14 cellular contexts compared by ENCODE assay signal in the genomic region with DNA sequence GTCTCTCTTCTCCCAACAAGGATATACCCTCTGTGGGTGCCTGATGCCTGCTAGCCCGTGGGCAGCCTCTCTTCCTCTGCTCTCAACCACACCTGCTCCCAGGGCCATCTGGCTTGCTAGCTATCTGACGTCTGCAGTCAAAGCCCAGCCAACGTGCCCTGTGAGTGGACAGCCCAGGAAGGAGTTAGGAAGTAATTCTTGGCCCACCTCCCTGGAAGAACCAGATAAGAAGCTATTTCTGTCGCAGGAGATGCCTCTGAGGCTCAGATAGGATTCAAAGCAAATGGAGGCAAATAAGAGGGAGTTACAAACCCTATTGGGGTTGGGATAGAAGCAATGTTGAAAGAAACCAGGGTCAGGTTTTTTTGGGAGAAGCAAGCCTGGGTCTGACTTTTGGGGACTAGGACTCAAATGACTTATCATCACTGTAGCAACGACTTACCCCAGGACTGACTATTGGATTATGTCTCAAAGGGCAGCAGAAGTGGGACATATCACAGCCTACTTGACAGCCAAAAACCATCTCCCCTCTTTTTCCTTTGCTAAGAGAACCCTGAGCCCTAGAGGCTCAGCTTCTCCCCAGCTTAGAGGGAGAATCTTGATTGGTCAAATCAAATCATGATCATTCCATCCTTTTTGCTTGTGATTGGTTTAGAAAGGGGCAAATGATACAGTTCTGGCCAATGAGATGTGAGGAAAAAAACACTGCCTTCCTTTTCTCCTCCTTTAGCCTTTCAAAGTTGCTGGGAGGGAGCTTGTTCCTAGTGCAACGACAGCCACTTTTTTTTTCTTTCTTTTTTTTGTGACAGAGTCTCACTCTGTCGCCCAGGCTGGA. TPM values are rescaled to one million over a fixed set of nuclear protein-coding genes. Genes with fewer than 3 reads are reported as not detected.
DNase-seq lines count a peak whose midpoint lies in the region; ATAC-seq and TF ChIP-seq lines count a peak whose summit lies in the region.
"Had no signal": no experiment of that assay in that cellular context is flagged by ENCODE, and none has a peak within 500 bp of the region (broad histone marks: within the 10 kb centered on the region; RNA-seq: fewer than 3 reads in every experiment).

No MANE protein-coding gene starts in this region.

- H3K36me3 Mint-ChIP-seq in brain: peaks cover 13% of the 10 kb centered on the region

- H3K9me3 ChIP-seq in left ventricle myocardium inferior (replicated peaks): no peaks in the 10 kb centered on the region
- no peaks in the 10 kb centered on the region for H3K9me3 ChIP-seq in skeletal muscle tissue (ENCODE audit: control insufficient read depth in 3 of 3, low read length in 3 of 3)
- no peaks in the 10 kb centered on the region for H3K9me3 ChIP-seq in SJCRH30 (replicated peaks)
- H3K9me3 ChIP-seq: BLaER1 treated with 17β-estradiol and CSF1 and Interleukin-3, amounts not matched to agents 10 nM and 100 nM; breast epithelium; gastroesophageal sphincter had no signal

- no peak for TF ChIP-seq CTCF in brain (conservative IDR thresholded peaks at IDR 0.05)
- TF ChIP-seq CTCF in left ventricle myocardium inferior (IDR thresholded peaks at IDR 0.05; ENCODE audit: borderline replicate concordance): no peak

- H3K9ac ChIP-seq in skeletal muscle tissue (ENCODE audit: low read depth in 1 of 3, low read length in 3 of 3): peak overlapping the region; percentile 52 to 68 (median 61)
- H3K9ac ChIP-seq: BLaER1 treated with 17β-estradiol and CSF1 and Interleukin-3, amounts not matched to agents 10 nM and 100 nM had no signal

- ATAC-seq in GM18909 (IDR thresholded peaks at IDR 0.05; ENCODE audit: poor library complexity, unreplicated experiment): no peak
- ATAC-seq: gastroesophageal sphincter; stimulated activated naive CD8-positive, alpha-beta T cell treated with anti-CD3 and anti-CD28 coated beads, Interleukin-15, Interleukin-2, amounts not matched to agents 100 U/mL and 50 U/mL, for 24 hours had no signal

- H3K4me1 ChIP-seq in left ventricle myocardium inferior (peaks cover 80% of the 10 kb centered on the region), skeletal muscle tissue (ENCODE audit: control insufficient read depth in 3 of 3, insufficient read depth in 3 of 3, low read length in 3 of 3) (peaks cover 37 to 66% (median 46%) of the 10 kb centered on the region in 3 donors), SJCRH30 (peaks cover 12% of the 10 kb centered on the region)
- H3K4me1 ChIP-seq: breast epithelium had no signal

- peaks cover 0 to 2% (median 0%) of the 10 kb centered on the region in 5 experiments for H3K9me3 Mint-ChIP-seq in brain
- H3K9me3 Mint-ChIP-seq: immature natural killer cell had no signal

- DNase-seq in NCI-H226 (peak; percentile 57), left ventricle myocardium inferior (peak; percentile 84), NCI-H510A (lab: John Stamatoyannopoulos, UW) (no peak), SJCRH30 (no peak), KG1 (lab: John Stamatoyannopoulos, UW) (no peak)
- DNase-seq: DMS79; immature natural killer cell; stimulated activated naive CD8-positive, alpha-beta T cell treated with anti-CD3 and anti-CD28 coated beads, Interleukin-15, Interleukin-2, amounts not matched to agents 100 U/mL and 50 U/mL, for 24 hours had no signal

- H3K27ac Mint-ChIP-seq in brain: peak overlapping the region in 3 of 5 experiments; percentile 29 to 63 (median 42)

- intact Hi-C loops in left ventricle myocardium inferior (cut with micrococcal nuclease): no loop called here

- no peaks in the 10 kb centered on the region for H3K27me3 Mint-ChIP-seq in brain

- peak overlapping the region; percentile 91 for H3K27ac ChIP-seq in left ventricle myocardium inferior (replicated peaks)
- peak overlapping the region; percentile 98 for H3K27ac ChIP-seq in skeletal muscle tissue (ENCODE audit: low read depth, low read length)
- no peak overlapping the region for H3K27ac ChIP-seq in SJCRH30
- H3K27ac ChIP-seq: BLaER1 treated with 17β-estradiol and CSF1 and Interleukin-3, amounts not matched to agents 10 nM and 100 nM; breast epithelium; gastroesophageal sphincter had no signal

- H3K36me3 ChIP-seq in left ventricle myocardium inferior (peaks cover 20% of the 10 kb centered on the region), skeletal muscle tissue (ENCODE audit: control insufficient read depth in 3 of 3, insufficient read depth in 3 of 3, low read length in 3 of 3) (peaks cover 12 to 21% (median 16%) of the 10 kb centered on the region in 3 donors), SJCRH30 (no peaks in the 10 kb centered on the region)
- H3K36me3 ChIP-seq: breast epithelium had no signal

- no peak overlapping the region for H3K4me3 Mint-ChIP-seq in brain
- H3K4me3 Mint-ChIP-seq: immature natural killer cell had no signal

- H3K27me3 ChIP-seq in left ventricle myocardium inferior (ENCODE audit: low read depth) (no peaks in the 10 kb centered on the region), skeletal muscle tissue (ENCODE audit: control insufficient read depth in 3 of 3, insufficient read depth in 3 of 3, low read length in 3 of 3) (no peaks in the 10 kb centered on the region), SJCRH30 (no peaks in the 10 kb centered on the region)
- H3K27me3 ChIP-seq: BLaER1 treated with 17β-estradiol and CSF1 and Interleukin-3, amounts not matched to agents 10 nM and 100 nM; breast epithelium; gastroesophageal sphincter had no signal

- H3K4me1 Mint-ChIP-seq in brain: no peaks in the 10 kb centered on the region
- H3K4me1 Mint-ChIP-seq: immature natural killer cell had no signal

- H3K4me3 ChIP-seq in left ventricle myocardium inferior: peak overlapping the region; percentile 24
- peak overlapping the region in 1 of 3 donors; percentile 42 for H3K4me3 ChIP-seq in skeletal muscle tissue (ENCODE audit: low read length in 3 of 3)
- H3K4me3 ChIP-seq in SJCRH30: no peak overlapping the region
- H3K4me3 ChIP-seq: BLaER1 treated with 17β-estradiol and CSF1 and Interleukin-3, amounts not matched to agents 10 nM and 100 nM; breast epithelium; gastroesophageal sphincter had no signal

RNA-seq across cellular contexts. Expression of gene CDK5RAP1, which starts 18.0 kb away (rescaled TPM):
- polyA plus RNA-seq in brain (ENCODE audit: insufficient read depth, low read depth, low replicate concordance): 32.5 TPM
- total RNA-seq in left ventricle myocardium inferior (19.9 TPM), skeletal muscle tissue (20.4 TPM)
- 36.8 and 39.8 TPM in 2 replicates for total RNA-seq in SJCRH30 (2014; rRNA removed; shearing (Covaris generic))

RNA-seq across cellular contexts. Expression of gene SNTA1, which starts 24.2 kb away (rescaled TPM):
- polyA plus RNA-seq in brain (ENCODE audit: insufficient read depth, low read depth, low replicate concordance): 89.1 TPM
- total RNA-seq in left ventricle myocardium inferior: 202 TPM
- total RNA-seq in skeletal muscle tissue: 36.5 TPM
- 13.2 and 14.5 TPM in 2 replicates for total RNA-seq in SJCRH30 (2014; rRNA removed; shearing (Covaris generic))

Comparison
In these comparisons a context has a peak if more than half of its experiments do, and no peak if none do; other contexts are left out.
1. DNase-seq: peak in NCI-H226 (single experiment) and left ventricle myocardium inferior (single experiment); none in NCI-H510A (single experiment), SJCRH30 (0 of 2) and KG1 (single experiment).